Comparison of ENCODE assay signal across 17 cellular contexts in the genomic region with DNA sequence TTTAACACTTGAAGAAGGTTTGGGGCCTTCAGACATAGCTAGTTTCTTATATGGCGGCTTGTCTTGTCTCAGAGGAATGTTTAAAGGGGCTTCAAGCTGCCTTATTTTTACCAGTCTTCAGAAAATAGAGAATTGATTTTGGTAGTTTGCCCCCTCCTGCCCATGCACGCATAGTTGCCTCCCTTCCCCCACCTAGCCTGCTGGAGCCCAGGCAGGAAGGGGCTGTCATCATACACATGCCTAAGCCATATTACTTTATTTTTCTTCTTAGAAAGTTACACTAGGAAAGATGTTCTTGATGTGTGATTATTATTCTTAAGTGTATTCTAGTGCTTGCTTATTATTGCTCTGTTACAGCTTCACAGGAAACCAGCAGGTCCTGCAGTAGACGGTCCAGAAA. TPM values are rescaled to one million over a fixed set of nuclear protein-coding genes. Genes with fewer than 3 reads are reported as not detected.
DNase-seq lines count a peak whose midpoint lies in the region; ATAC-seq, FAIRE-seq and TF ChIP-seq lines count a peak whose summit lies in the region.
"Had no signal": no experiment of that assay in that cellular context is flagged by ENCODE, and none has a peak within 500 bp of the region (broad histone marks: within the 10 kb centered on the region; RNA-seq: fewer than 3 reads in every experiment).

No MANE protein-coding gene starts in this region.

- no peak overlapping the region for H3K4me3 ChIP-seq in astrocyte (ENCODE audit: insufficient read depth, low read depth, low read length)
- H3K4me3 ChIP-seq in hepatocyte, result no peak overlapping the region
- H3K4me3 ChIP-seq in psoas muscle, result no peak overlapping the region

- no peaks in the 10 kb centered on the region for H3K9me3 ChIP-seq in ES-I3 (ENCODE audit: control insufficient read depth, insufficient read depth, low read length)
- no peaks in the 10 kb centered on the region for H3K9me3 ChIP-seq in astrocyte (ENCODE audit: insufficient read depth, low read depth, low read length)
- no peaks in the 10 kb centered on the region for H3K9me3 ChIP-seq in hepatocyte (ENCODE audit: low read depth)
- no peaks in the 10 kb centered on the region for H3K9me3 ChIP-seq in psoas muscle

- H4K20me1 ChIP-seq in astrocyte (ENCODE audit: insufficient read depth, low read length) (peaks cover 13% of the 10 kb centered on the region), hepatocyte (ENCODE audit: insufficient read depth, poor library complexity, severe bottlenecking) (peaks cover 13% of the 10 kb centered on the region)

- H3K27me3 ChIP-seq in astrocyte (ENCODE audit: insufficient read depth, low read length), result no peaks in the 10 kb centered on the region
- no peaks in the 10 kb centered on the region for H3K27me3 ChIP-seq in hepatocyte
- no peaks in the 10 kb centered on the region for H3K27me3 ChIP-seq in psoas muscle (ENCODE audit: insufficient read depth in 3 of 3, low read length in 2 of 3)

- H3K79me2 ChIP-seq in astrocyte (ENCODE audit: insufficient read depth, low read length) (peaks cover 25% of the 10 kb centered on the region), hepatocyte (peaks cover 100% of the 10 kb centered on the region)

- H3K4me2 ChIP-seq in astrocyte (ENCODE audit: low read length) (peak overlapping the region; percentile 80), hepatocyte (peak overlapping the region; percentile 75)

- H3K27me3 Mint-ChIP-seq in astrocyte (ENCODE audit: low read depth, unreplicated experiment), result no peaks in the 10 kb centered on the region

- DNase-seq in astrocyte (ENCODE audit: low read depth) (no peak), hepatocyte (ENCODE audit: low spot score) (no peak), psoas muscle (no peak), T-helper 2 cell (no peak), UCSD-AML1 (lab: John Stamatoyannopoulos, UW; ENCODE audit: unreplicated experiment) (no peak), DMS53 treated with DMSO at 0.1 percent for 48 hours (lab: John Stamatoyannopoulos, UW; ENCODE audit: unreplicated experiment) (no peak)
- DNase-seq: activated CD4-positive, alpha-beta T cell treated with anti-CD3 and anti-CD28 coated beads for 48 hours; activated T-cell treated with anti-CD3 and anti-CD28 coated beads for 4 hours; dermis blood vessel endothelial cell; GOT3; naive thymus-derived CD4-positive, alpha-beta T cell; NCI-H187; NCI-H748 treated with DMSO at 0.1 percent for 48 hours had no signal

- no peaks in the 10 kb centered on the region for H3K36me3 Mint-ChIP-seq in astrocyte (ENCODE audit: low read depth, unreplicated experiment)
- H3K36me3 Mint-ChIP-seq: naive thymus-derived CD4-positive, alpha-beta T cell had no signal

- H3K27ac ChIP-seq in astrocyte (ENCODE audit: low read depth, low read length) (peak overlapping the region; percentile 27), hepatocyte (peak overlapping the region; percentile 87), psoas muscle (peak overlapping the region; percentile 21)

- 54% methylated on average over 3 of the region's 3 CpGs for WGBS in hepatocyte (ENCODE audit: low lambda C conversion rate, missing lambda C conversion rate)
- WGBS in psoas muscle, 3 donors, result 72 to 78% (median 78%) methylated on average over 3 of the region's 3 CpGs

- no peak for TF ChIP-seq CTCF in astrocyte (IDR thresholded peaks at IDR 0.05; ENCODE audit: insufficient read depth, low read depth, low read length)
- TF ChIP-seq CTCF in hepatocyte (IDR thresholded peaks at IDR 0.05; ENCODE audit: poor library complexity), result no peak
- TF ChIP-seq CTCF in psoas muscle (IDR thresholded peaks at IDR 0.05), result no peak

- H3K27ac Mint-ChIP-seq in astrocyte (ENCODE audit: unreplicated experiment), result peak overlapping the region; percentile 5
- H3K27ac Mint-ChIP-seq: naive thymus-derived CD4-positive, alpha-beta T cell had no signal

- H3K9me2 ChIP-seq in hepatocyte (replicated peaks; ENCODE audit: insufficient read depth), result no peaks in the 10 kb centered on the region

- peaks cover 2% of the 10 kb centered on the region for H3K9me3 Mint-ChIP-seq in astrocyte (ENCODE audit: unreplicated experiment)

- peaks cover 28% of the 10 kb centered on the region for H3K4me1 ChIP-seq in ES-I3 (ENCODE audit: insufficient read depth, low read length)
- peaks cover 20% of the 10 kb centered on the region for H3K4me1 ChIP-seq in astrocyte (ENCODE audit: insufficient read depth, low read length)
- H3K4me1 ChIP-seq in hepatocyte (ENCODE audit: insufficient read depth), result peaks cover 41% of the 10 kb centered on the region
- H3K4me1 ChIP-seq in psoas muscle, result peaks cover 32% of the 10 kb centered on the region

- H3K9ac ChIP-seq in ES-I3 (ENCODE audit: low read depth, low read length) (peak overlapping the region; percentile 49; the same call in 1 of the 2 replicates), astrocyte (ENCODE audit: low read length) (peak overlapping the region; percentile 69)

- H3K4me3 Mint-ChIP-seq in astrocyte (ENCODE audit: unreplicated experiment), result peak overlapping the region; percentile 21
- H3K4me3 Mint-ChIP-seq: naive thymus-derived CD4-positive, alpha-beta T cell had no signal

- H3K4me1 Mint-ChIP-seq in astrocyte (ENCODE audit: low read depth, unreplicated experiment), result peaks cover 41% of the 10 kb centered on the region
- H3K4me1 Mint-ChIP-seq: naive thymus-derived CD4-positive, alpha-beta T cell had no signal

- intact Hi-C loops in psoas muscle (cut with DNase I), result no loop called here

- peak overlapping the region; percentile 20 for H2AFZ ChIP-seq in astrocyte (ENCODE audit: low read depth, low read length)
- H2AFZ ChIP-seq in hepatocyte, result no peak overlapping the region

- ATAC-seq in psoas muscle (no peak), GM18519 (IDR thresholded peaks at IDR 0.05; ENCODE audit: low FRiP score, unreplicated experiment) (no peak)
- ATAC-seq: naive thymus-derived CD4-positive, alpha-beta T cell; Panc1 had no signal

- FAIRE-seq in astrocyte (lab: Jason Lieb, UNC), result no peak
- FAIRE-seq: kidney had no signal

- H3K36me3 ChIP-seq in ES-I3 (ENCODE audit: insufficient read depth, low read length), result no peaks in the 10 kb centered on the region
- no peaks in the 10 kb centered on the region for H3K36me3 ChIP-seq in astrocyte (ENCODE audit: insufficient read depth, low read length)
- H3K36me3 ChIP-seq in hepatocyte (replicated peaks; ENCODE audit: insufficient read depth, low read depth), result no peaks in the 10 kb centered on the region
- peaks cover 0 to 13% of the 10 kb centered on the region in 2 donors for H3K36me3 ChIP-seq in psoas muscle (ENCODE audit: insufficient read depth in 1 of 2, low read depth in 1 of 2)

RNA-seq across cellular contexts. Expression of a gene that starts 18.3 kb away (rescaled TPM):
- total RNA-seq in astrocyte (34.2 and 37.2 TPM in 2 replicates), hepatocyte (61.2 and 61.6 TPM in 2 replicates), psoas muscle (10 to 100 TPM; 59.3 to 69.9 (median 64.4) TPM)
- polyA plus RNA-seq in hepatocyte (14.0 and 14.8 TPM in 2 replicates), psoas muscle (10 to 100 TPM; 10.6 to 36.8 (median 24.5) TPM)

Comparison
In these comparisons a context has a peak if more than half of its experiments do, and no peak if none do; other contexts are left out.
1. H3K27ac ChIP-seq: peak in every context shown above with its lines; median percentile 87 in hepatocyte; 27 in astrocyte; 21 in psoas muscle.